In genomic region chr13:102386461-102386860, GRCh38 we compare ENCODE assay signal across 1 cellular context.
TF ChIP-seq lines count a peak whose summit lies in the region.

No MANE protein-coding gene starts in this region.

TF ChIP-seq in GM23338, 12 proteins besides CTCF, POLR2A, EP300 and RAD21 (continued from another document):
- TF ChIP-seq CREB1 (CRISPR knock-in tag; IDR thresholded peaks at IDR 0.05; ENCODE audit: low read depth), result no peak
- no peak for TF ChIP-seq ETS1 (IDR thresholded peaks at IDR 0.05)
- TF ChIP-seq EZH2phosphoT487 (IDR thresholded peaks at IDR 0.05; ENCODE audit: unreplicated experiment), result no peak
- no peak for TF ChIP-seq EZH2 (IDR thresholded peaks at IDR 0.05; ENCODE audit: low read depth, unreplicated experiment)
- TF ChIP-seq JUNB (IDR thresholded peaks at IDR 0.05; ENCODE audit: unreplicated experiment), result no peak
- TF ChIP-seq REST (IDR thresholded peaks at IDR 0.05; ENCODE audit: unreplicated experiment), result no peak
- TF ChIP-seq NANOG (IDR thresholded peaks at IDR 0.05; ENCODE audit: borderline replicate concordance), result no peak
- TF ChIP-seq POLR2AphosphoS5 (IDR thresholded peaks at IDR 0.05; ENCODE audit: low read depth), result no peak
- no peak for TF ChIP-seq ZNF331 (CRISPR knock-in tag; IDR thresholded peaks at IDR 0.05; ENCODE audit: low read depth)
- no peak for TF ChIP-seq ZNF114 (CRISPR knock-in tag; IDR thresholded peaks at IDR 0.05)
